Comparison of ENCODE assay signal across 1 cellular context in the genomic region with DNA sequence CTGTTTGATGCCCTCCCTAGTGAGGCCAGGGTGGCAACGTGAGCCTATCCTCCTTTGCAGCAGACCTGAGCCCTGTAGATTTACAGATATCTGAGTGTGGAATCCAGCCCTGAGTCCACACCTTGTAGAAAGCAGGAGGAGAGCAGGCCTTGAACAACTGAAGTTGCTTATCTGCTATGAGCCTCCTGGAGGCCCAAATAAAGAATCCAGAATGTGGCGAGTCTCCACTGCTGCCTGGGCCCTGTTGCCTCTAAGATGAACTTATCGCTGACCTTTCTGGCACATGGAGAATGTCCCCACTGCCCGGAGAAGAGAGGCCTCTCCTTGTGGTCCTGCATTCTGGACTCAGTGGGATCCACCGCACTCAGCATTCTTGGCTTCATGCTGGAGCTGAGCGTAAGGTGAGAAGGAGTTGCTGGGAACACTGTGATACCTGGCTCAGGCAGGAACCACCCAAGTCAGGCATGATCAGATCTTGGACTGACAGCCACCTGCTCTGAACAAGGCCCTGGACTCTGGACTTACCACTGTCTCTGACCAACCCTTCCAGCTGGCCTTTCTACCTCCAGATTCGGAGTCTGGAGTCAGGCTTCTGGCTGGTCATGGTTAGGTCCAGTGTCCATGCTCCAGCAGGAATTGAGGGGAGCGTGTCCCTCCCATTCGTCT.
TF ChIP-seq lines count a peak whose summit lies in the region.

No MANE protein-coding gene starts in this region.

TF ChIP-seq in HepG2, 621 proteins besides CTCF, POLR2A, EP300 and RAD21 (continued from another document and continues in another):
- TF ChIP-seq, protein P1, sequence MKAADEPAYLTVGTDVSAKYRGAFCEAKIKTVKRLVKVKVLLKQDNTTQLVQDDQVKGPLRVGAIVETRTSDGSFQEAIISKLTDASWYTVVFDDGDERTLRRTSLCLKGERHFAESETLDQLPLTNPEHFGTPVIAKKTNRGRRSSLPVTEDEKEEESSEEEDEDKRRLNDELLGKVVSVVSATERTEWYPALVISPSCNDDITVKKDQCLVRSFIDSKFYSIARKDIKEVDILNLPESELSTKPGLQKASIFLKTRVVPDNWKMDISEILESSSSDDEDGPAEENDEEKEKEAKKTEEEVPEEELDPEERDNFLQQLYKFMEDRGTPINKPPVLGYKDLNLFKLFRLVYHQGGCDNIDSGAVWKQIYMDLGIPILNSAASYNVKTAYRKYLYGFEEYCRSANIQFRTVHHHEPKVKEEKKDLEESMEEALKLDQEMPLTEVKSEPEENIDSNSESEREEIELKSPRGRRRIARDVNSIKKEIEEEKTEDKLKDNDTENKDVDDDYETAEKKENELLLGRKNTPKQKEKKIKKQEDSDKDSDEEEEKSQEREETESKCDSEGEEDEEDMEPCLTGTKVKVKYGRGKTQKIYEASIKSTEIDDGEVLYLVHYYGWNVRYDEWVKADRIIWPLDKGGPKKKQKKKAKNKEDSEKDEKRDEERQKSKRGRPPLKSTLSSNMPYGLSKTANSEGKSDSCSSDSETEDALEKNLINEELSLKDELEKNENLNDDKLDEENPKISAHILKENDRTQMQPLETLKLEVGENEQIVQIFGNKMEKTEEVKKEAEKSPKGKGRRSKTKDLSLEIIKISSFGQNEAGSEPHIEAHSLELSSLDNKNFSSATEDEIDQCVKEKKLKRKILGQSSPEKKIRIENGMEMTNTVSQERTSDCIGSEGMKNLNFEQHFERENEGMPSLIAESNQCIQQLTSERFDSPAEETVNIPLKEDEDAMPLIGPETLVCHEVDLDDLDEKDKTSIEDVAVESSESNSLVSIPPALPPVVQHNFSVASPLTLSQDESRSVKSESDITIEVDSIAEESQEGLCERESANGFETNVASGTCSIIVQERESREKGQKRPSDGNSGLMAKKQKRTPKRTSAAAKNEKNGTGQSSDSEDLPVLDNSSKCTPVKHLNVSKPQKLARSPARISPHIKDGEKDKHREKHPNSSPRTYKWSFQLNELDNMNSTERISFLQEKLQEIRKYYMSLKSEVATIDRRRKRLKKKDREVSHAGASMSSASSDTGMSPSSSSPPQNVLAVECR (CRISPR knock-in tag; IDR thresholded peaks at IDR 0.05; ENCODE audit: borderline replicate concordance): peak; percentile 40; the same call in 1 of the 2 replicates
- TF ChIP-seq, protein P2, sequence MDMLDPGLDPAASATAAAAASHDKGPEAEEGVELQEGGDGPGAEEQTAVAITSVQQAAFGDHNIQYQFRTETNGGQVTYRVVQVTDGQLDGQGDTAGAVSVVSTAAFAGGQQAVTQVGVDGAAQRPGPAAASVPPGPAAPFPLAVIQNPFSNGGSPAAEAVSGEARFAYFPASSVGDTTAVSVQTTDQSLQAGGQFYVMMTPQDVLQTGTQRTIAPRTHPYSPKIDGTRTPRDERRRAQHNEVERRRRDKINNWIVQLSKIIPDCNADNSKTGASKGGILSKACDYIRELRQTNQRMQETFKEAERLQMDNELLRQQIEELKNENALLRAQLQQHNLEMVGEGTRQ (IDR thresholded peaks at IDR 0.05; ENCODE audit: low read depth, low read length): no peak
- TF ChIP-seq, protein P2 (CRISPR knock-in tag; IDR thresholded peaks at IDR 0.05; ENCODE audit: borderline replicate concordance): no peak
- TF ChIP-seq, protein P3, sequence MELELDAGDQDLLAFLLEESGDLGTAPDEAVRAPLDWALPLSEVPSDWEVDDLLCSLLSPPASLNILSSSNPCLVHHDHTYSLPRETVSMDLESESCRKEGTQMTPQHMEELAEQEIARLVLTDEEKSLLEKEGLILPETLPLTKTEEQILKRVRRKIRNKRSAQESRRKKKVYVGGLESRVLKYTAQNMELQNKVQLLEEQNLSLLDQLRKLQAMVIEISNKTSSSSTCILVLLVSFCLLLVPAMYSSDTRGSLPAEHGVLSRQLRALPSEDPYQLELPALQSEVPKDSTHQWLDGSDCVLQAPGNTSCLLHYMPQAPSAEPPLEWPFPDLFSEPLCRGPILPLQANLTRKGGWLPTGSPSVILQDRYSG (CRISPR knock-in tag; IDR thresholded peaks at IDR 0.05): no peak
- TF ChIP-seq, protein P4, sequence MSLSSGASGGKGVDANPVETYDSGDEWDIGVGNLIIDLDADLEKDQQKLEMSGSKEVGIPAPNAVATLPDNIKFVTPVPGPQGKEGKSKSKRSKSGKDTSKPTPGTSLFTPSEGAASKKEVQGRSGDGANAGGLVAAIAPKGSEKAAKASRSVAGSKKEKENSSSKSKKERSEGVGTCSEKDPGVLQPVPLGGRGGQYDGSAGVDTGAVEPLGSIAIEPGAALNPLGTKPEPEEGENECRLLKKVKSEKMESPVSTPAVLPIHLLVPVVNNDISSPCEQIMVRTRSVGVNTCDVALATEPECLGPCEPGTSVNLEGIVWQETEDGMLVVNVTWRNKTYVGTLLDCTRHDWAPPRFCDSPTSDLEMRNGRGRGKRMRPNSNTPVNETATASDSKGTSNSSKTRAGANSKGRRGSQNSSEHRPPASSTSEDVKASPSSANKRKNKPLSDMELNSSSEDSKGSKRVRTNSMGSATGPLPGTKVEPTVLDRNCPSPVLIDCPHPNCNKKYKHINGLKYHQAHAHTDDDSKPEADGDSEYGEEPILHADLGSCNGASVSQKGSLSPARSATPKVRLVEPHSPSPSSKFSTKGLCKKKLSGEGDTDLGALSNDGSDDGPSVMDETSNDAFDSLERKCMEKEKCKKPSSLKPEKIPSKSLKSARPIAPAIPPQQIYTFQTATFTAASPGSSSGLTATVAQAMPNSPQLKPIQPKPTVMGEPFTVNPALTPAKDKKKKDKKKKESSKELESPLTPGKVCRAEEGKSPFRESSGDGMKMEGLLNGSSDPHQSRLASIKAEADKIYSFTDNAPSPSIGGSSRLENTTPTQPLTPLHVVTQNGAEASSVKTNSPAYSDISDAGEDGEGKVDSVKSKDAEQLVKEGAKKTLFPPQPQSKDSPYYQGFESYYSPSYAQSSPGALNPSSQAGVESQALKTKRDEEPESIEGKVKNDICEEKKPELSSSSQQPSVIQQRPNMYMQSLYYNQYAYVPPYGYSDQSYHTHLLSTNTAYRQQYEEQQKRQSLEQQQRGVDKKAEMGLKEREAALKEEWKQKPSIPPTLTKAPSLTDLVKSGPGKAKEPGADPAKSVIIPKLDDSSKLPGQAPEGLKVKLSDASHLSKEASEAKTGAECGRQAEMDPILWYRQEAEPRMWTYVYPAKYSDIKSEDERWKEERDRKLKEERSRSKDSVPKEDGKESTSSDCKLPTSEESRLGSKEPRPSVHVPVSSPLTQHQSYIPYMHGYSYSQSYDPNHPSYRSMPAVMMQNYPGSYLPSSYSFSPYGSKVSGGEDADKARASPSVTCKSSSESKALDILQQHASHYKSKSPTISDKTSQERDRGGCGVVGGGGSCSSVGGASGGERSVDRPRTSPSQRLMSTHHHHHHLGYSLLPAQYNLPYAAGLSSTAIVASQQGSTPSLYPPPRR (CRISPR knock-in tag; IDR thresholded peaks at IDR 0.05; ENCODE audit: borderline replicate concordance): no peak
- TF ChIP-seq, protein P5, sequence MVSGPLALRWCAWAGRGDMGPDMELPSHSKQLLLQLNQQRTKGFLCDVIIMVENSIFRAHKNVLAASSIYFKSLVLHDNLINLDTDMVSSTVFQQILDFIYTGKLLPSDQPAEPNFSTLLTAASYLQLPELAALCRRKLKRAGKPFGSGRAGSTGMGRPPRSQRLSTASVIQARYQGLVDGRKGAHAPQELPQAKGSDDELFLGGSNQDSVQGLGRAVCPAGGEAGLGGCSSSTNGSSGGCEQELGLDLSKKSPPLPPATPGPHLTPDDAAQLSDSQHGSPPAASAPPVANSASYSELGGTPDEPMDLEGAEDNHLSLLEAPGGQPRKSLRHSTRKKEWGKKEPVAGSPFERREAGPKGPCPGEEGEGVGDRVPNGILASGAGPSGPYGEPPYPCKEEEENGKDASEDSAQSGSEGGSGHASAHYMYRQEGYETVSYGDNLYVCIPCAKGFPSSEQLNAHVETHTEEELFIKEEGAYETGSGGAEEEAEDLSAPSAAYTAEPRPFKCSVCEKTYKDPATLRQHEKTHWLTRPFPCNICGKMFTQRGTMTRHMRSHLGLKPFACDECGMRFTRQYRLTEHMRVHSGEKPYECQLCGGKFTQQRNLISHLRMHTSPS (CRISPR knock-in tag; IDR thresholded peaks at IDR 0.05; ENCODE audit: low read depth): no peak
- TF ChIP-seq ZNF367 (CRISPR knock-in tag; IDR thresholded peaks at IDR 0.05; ENCODE audit: borderline replicate concordance): no peak
- TF ChIP-seq, protein P6, sequence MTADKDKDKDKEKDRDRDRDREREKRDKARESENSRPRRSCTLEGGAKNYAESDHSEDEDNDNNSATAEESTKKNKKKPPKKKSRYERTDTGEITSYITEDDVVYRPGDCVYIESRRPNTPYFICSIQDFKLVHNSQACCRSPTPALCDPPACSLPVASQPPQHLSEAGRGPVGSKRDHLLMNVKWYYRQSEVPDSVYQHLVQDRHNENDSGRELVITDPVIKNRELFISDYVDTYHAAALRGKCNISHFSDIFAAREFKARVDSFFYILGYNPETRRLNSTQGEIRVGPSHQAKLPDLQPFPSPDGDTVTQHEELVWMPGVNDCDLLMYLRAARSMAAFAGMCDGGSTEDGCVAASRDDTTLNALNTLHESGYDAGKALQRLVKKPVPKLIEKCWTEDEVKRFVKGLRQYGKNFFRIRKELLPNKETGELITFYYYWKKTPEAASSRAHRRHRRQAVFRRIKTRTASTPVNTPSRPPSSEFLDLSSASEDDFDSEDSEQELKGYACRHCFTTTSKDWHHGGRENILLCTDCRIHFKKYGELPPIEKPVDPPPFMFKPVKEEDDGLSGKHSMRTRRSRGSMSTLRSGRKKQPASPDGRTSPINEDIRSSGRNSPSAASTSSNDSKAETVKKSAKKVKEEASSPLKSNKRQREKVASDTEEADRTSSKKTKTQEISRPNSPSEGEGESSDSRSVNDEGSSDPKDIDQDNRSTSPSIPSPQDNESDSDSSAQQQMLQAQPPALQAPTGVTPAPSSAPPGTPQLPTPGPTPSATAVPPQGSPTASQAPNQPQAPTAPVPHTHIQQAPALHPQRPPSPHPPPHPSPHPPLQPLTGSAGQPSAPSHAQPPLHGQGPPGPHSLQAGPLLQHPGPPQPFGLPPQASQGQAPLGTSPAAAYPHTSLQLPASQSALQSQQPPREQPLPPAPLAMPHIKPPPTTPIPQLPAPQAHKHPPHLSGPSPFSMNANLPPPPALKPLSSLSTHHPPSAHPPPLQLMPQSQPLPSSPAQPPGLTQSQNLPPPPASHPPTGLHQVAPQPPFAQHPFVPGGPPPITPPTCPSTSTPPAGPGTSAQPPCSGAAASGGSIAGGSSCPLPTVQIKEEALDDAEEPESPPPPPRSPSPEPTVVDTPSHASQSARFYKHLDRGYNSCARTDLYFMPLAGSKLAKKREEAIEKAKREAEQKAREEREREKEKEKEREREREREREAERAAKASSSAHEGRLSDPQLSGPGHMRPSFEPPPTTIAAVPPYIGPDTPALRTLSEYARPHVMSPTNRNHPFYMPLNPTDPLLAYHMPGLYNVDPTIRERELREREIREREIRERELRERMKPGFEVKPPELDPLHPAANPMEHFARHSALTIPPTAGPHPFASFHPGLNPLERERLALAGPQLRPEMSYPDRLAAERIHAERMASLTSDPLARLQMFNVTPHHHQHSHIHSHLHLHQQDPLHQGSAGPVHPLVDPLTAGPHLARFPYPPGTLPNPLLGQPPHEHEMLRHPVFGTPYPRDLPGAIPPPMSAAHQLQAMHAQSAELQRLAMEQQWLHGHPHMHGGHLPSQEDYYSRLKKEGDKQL (CRISPR knock-in tag; IDR thresholded peaks at IDR 0.05; ENCODE audit: low read depth): peak; percentile 8; the same call in 1 of the 2 replicates
- peak; percentile 58; the same call in 1 of the 2 replicates for TF ChIP-seq ZNF292 (CRISPR knock-in tag; IDR thresholded peaks at IDR 0.05; ENCODE audit: borderline replicate concordance, low read depth)
- TF ChIP-seq PAF1 (CRISPR knock-in tag; IDR thresholded peaks at IDR 0.05): no peak
- no peak for TF ChIP-seq ZNF496 (CRISPR knock-in tag; IDR thresholded peaks at IDR 0.05; ENCODE audit: insufficient replicate concordance)
- no peak for TF ChIP-seq POGZ (CRISPR knock-in tag; IDR thresholded peaks at IDR 0.05)
- no peak; the same call in 1 of the 2 replicates for TF ChIP-seq ZFP41 (CRISPR knock-in tag; IDR thresholded peaks at IDR 0.05; ENCODE audit: borderline replicate concordance)
- no peak for TF ChIP-seq THYN1 (CRISPR knock-in tag; IDR thresholded peaks at IDR 0.05; ENCODE audit: borderline replicate concordance, low read depth)
- TF ChIP-seq, protein P7, sequence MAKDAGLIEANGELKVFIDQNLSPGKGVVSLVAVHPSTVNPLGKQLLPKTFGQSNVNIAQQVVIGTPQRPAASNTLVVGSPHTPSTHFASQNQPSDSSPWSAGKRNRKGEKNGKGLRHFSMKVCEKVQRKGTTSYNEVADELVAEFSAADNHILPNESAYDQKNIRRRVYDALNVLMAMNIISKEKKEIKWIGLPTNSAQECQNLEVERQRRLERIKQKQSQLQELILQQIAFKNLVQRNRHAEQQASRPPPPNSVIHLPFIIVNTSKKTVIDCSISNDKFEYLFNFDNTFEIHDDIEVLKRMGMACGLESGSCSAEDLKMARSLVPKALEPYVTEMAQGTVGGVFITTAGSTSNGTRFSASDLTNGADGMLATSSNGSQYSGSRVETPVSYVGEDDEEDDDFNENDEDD (CRISPR knock-in tag; IDR thresholded peaks at IDR 0.05; ENCODE audit: borderline replicate concordance): peak; percentile 11; the same call in 1 of the 2 replicates
- TF ChIP-seq FOXM1 (CRISPR knock-in tag; IDR thresholded peaks at IDR 0.05): no peak
- TF ChIP-seq ZNF737 (CRISPR knock-in tag; IDR thresholded peaks at IDR 0.05; ENCODE audit: borderline replicate concordance): no peak
- TF ChIP-seq TMF1 (CRISPR knock-in tag; IDR thresholded peaks at IDR 0.05; ENCODE audit: low read depth): no peak
- TF ChIP-seq, protein P8, sequence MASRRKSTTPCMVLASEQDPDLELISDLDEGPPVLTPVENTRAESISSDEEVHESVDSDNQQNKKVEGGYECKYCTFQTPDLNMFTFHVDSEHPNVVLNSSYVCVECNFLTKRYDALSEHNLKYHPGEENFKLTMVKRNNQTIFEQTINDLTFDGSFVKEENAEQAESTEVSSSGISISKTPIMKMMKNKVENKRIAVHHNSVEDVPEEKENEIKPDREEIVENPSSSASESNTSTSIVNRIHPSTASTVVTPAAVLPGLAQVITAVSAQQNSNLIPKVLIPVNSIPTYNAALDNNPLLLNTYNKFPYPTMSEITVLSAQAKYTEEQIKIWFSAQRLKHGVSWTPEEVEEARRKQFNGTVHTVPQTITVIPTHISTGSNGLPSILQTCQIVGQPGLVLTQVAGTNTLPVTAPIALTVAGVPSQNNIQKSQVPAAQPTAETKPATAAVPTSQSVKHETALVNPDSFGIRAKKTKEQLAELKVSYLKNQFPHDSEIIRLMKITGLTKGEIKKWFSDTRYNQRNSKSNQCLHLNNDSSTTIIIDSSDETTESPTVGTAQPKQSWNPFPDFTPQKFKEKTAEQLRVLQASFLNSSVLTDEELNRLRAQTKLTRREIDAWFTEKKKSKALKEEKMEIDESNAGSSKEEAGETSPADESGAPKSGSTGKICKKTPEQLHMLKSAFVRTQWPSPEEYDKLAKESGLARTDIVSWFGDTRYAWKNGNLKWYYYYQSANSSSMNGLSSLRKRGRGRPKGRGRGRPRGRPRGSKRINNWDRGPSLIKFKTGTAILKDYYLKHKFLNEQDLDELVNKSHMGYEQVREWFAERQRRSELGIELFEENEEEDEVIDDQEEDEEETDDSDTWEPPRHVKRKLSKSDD (CRISPR knock-in tag; IDR thresholded peaks at IDR 0.05; ENCODE audit: low read depth): no peak
- TF ChIP-seq RARA (CRISPR knock-in tag; IDR thresholded peaks at IDR 0.05): peak; percentile 27; the same call in 1 of the 2 replicates
